ENCODE assay signal across 5 cellular contexts in genomic region chr6:146795734-146796133, GRCh38.
"Had no signal": no experiment of that assay in that cellular context is flagged by ENCODE, and none has a peak within 500 bp of the region (broad histone marks: within the 10 kb centered on the region; RNA-seq: fewer than 3 reads in every experiment).

No MANE protein-coding gene starts in this region.

- ATAC-seq: GM23338, K562 had no signal

- H3K4me3 Mint-ChIP-seq: GM23338, H9 had no signal

- DNase-seq: H9, HCEC 1CT, IMR-90 had no signal

- H3K27ac Mint-ChIP-seq: GM23338, H9 had no signal
